Comparison of ENCODE assay signal across 1 cellular context in the genomic region with DNA sequence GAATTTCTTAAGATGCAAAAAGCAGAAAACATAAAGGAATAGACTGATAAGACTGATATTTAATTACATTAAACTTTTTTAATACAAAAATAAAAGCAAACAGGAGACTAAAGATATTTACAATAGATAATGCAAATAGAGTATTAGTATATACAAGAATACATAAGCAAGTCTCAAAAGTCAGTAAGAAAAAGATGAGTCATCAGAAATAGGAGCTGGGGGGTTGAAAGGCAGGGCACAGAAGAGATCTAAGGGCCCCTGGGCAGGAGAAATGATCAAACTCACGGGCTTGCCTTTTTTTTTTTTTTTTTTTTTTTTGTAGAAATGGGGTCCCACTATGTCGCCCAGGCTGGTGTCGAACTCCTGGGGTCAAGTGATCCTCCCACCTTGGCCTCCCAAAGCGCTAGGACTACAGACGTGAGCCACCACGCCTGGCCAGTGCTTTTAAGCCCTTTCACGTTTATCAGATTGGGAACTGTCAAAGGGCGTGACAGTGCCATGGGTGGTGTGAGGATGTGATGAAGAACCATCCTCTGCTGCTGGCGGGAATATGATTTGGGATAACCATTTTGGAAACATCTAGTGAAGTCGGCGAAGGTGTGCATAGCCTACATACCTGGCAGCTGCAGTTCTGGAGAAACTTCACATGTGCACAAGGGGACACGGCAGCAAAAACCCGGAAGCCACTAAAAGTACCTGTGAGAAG.
TF ChIP-seq lines count a peak whose summit lies in the region.

No MANE protein-coding gene starts in this region.

TF ChIP-seq in IMR-90, 13 proteins besides CTCF, POLR2A, EP300 and RAD21 (continued from another document):
- TF ChIP-seq CHD1 (IDR thresholded peaks at IDR 0.05; ENCODE audit: low read depth, low read length): no peak
